8 cellular contexts compared by ENCODE assay signal in genomic region chr20:54067606-54068174, GRCh38. TPM values are rescaled to one million over a fixed set of nuclear protein-coding genes. Genes with fewer than 3 reads are reported as not detected.
DNase-seq lines count a peak whose midpoint lies in the region; ATAC-seq lines count a peak whose summit lies in the region.
"Had no signal": no experiment of that assay in that cellular context is flagged by ENCODE, and none has a peak within 500 bp of the region (broad histone marks: within the 10 kb centered on the region; RNA-seq: fewer than 3 reads in every experiment).

No MANE protein-coding gene starts in this region.

- peaks cover 26% of the 10 kb centered on the region for H3K4me1 Mint-ChIP-seq in activated CD4-positive, alpha-beta memory T cell treated with anti-CD3 and anti-CD28 coated beads, Interleukin-2, amount 10 ng/mL, durations not matched to agents 7 days and 5 days

- POLR2A ChIA-PET in activated CD4-positive, alpha-beta memory T cell treated with anti-CD3 and anti-CD28 coated beads, Interleukin-2, amount 10 ng/mL, durations not matched to agents 7 days and 5 days (lab: Charles Lee) = no interaction called here

- no peak overlapping the region for H3K27ac Mint-ChIP-seq in activated CD4-positive, alpha-beta memory T cell treated with anti-CD3 and anti-CD28 coated beads, Interleukin-2, amount 10 ng/mL, durations not matched to agents 7 days and 5 days

- DNase-seq in activated CD4-positive, alpha-beta memory T cell treated with anti-CD3 and anti-CD28 coated beads, Interleukin-2, amount 10 ng/mL, durations not matched to agents 7 days and 5 days = peak; percentile 27
- DNase-seq in myocyte (ENCODE audit: low read depth) = peak; percentile 86
- no peak for DNase-seq in stimulated activated CD4-positive, alpha-beta T cell treated with anti-CD3 and anti-CD28 coated beads, Interleukin-4, amount 100 ng/mL, for 24 hours
- DNase-seq in cerebellar nuclear complex (lab: John Stamatoyannopoulos, UW) = no peak
- no peak for DNase-seq in cerebellar cortex (ENCODE audit: low spot score)

- H3K27me3 Mint-ChIP-seq in activated CD4-positive, alpha-beta memory T cell treated with anti-CD3 and anti-CD28 coated beads, Interleukin-2, amount 10 ng/mL, durations not matched to agents 7 days and 5 days = peaks cover 5% of the 10 kb centered on the region

- no peaks in the 10 kb centered on the region for H3K9me3 Mint-ChIP-seq in activated CD4-positive, alpha-beta memory T cell treated with anti-CD3 and anti-CD28 coated beads, Interleukin-2, amount 10 ng/mL, durations not matched to agents 7 days and 5 days

- no peak overlapping the region for H3K4me3 Mint-ChIP-seq in activated CD4-positive, alpha-beta memory T cell treated with anti-CD3 and anti-CD28 coated beads, Interleukin-2, amount 10 ng/mL, durations not matched to agents 7 days and 5 days

- ATAC-seq in GM19468 (IDR thresholded peaks at IDR 0.05; ENCODE audit: extremely low read depth, unreplicated experiment) (peak; percentile 21), HG03378 (IDR thresholded peaks at IDR 0.05; ENCODE audit: unreplicated experiment) (peak; percentile 60)

- CTCF ChIA-PET in activated CD4-positive, alpha-beta memory T cell treated with anti-CD3 and anti-CD28 coated beads, Interleukin-2, amount 10 ng/mL, durations not matched to agents 7 days and 5 days (lab: Charles Lee) = no interaction called here

- H3K36me3 Mint-ChIP-seq in activated CD4-positive, alpha-beta memory T cell treated with anti-CD3 and anti-CD28 coated beads, Interleukin-2, amount 10 ng/mL, durations not matched to agents 7 days and 5 days (ENCODE audit: low read depth) = no peaks in the 10 kb centered on the region

RNA-seq across cellular contexts. Expression of gene BCAS1, which starts 2.7 kb away (rescaled TPM):
- total RNA-seq in activated CD4-positive, alpha-beta memory T cell treated with anti-CD3 and anti-CD28 coated beads, Interleukin-2, amount 10 ng/mL, durations not matched to agents 7 days and 5 days = not detected
- 5.0 and 6.3 TPM in 2 replicates for total RNA-seq in myocyte
- polyA plus RNA-seq in myocyte (2012) = 20.5 TPM
- total RNA-seq: glomerular endothelial cell had no signal

Comparison
In these comparisons a context has a peak if more than half of its experiments do, and no peak if none do; other contexts are left out.
1. DNase-seq: peak in activated CD4-positive, alpha-beta memory T cell treated with anti-CD3 and anti-CD28 coated beads, Interleukin-2, amount 10 ng/mL, durations not matched to agents 7 days and 5 days (single experiment) and myocyte (single experiment); none in stimulated activated CD4-positive, alpha-beta T cell treated with anti-CD3 and anti-CD28 coated beads, Interleukin-4, amount 100 ng/mL, for 24 hours (single experiment), cerebellar nuclear complex (0 of 2) and cerebellar cortex (single experiment).